Comparison of ENCODE assay signal across 1 cellular context in the genomic region with DNA sequence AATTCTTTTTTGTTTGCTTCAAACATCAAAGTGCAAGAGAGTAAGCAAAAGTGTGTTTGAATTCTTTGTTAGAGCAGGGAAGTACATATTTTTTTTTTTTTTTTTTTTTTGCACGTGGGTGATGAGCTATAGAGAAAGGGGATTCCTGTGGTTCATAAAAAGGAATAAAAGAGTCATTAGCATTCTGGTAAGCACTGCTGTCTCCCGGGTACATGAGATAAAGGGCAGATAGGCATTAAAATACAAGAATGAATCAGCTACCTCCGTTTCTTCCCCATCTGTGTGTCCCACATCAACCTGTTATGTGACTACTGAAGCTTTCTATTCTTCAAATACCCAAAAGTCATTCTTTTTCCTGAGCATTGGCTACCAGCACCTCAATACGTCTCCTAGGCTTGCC.
TF ChIP-seq lines count a peak whose summit lies in the region.

No MANE protein-coding gene starts in this region.

TF ChIP-seq in WTC11, 78 proteins besides CTCF, POLR2A, EP300 and RAD21 (continued from another document):
- no peak for TF ChIP-seq ZNF138 (CRISPR knock-in tag; conservative IDR thresholded peaks at IDR 0.05)
- TF ChIP-seq, protein P1, sequence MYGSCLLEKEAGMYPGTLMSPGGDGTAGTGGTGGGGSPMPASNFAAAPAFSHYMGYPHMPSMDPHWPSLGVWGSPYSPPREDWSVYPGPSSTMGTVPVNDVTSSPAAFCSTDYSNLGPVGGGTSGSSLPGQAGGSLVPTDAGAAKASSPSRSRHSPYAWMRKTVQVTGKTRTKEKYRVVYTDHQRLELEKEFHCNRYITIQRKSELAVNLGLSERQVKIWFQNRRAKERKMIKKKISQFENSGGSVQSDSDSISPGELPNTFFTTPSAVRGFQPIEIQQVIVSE (CRISPR knock-in tag; IDR thresholded peaks at IDR 0.05; ENCODE audit: borderline replicate concordance), result no peak
- no peak for TF ChIP-seq ZNF423 (CRISPR knock-in tag; IDR thresholded peaks at IDR 0.05)
- TF ChIP-seq, protein P2, sequence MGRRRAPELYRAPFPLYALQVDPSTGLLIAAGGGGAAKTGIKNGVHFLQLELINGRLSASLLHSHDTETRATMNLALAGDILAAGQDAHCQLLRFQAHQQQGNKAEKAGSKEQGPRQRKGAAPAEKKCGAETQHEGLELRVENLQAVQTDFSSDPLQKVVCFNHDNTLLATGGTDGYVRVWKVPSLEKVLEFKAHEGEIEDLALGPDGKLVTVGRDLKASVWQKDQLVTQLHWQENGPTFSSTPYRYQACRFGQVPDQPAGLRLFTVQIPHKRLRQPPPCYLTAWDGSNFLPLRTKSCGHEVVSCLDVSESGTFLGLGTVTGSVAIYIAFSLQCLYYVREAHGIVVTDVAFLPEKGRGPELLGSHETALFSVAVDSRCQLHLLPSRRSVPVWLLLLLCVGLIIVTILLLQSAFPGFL (CRISPR knock-in tag; IDR thresholded peaks at IDR 0.05; ENCODE audit: borderline replicate concordance), result no peak
- TF ChIP-seq ELF4 (CRISPR knock-in tag; IDR thresholded peaks at IDR 0.05; ENCODE audit: low read depth), result no peak
- TF ChIP-seq NR3C1 (CRISPR knock-in tag; conservative IDR thresholded peaks at IDR 0.05; ENCODE audit: low read depth), result no peak
- TF ChIP-seq, protein P3, sequence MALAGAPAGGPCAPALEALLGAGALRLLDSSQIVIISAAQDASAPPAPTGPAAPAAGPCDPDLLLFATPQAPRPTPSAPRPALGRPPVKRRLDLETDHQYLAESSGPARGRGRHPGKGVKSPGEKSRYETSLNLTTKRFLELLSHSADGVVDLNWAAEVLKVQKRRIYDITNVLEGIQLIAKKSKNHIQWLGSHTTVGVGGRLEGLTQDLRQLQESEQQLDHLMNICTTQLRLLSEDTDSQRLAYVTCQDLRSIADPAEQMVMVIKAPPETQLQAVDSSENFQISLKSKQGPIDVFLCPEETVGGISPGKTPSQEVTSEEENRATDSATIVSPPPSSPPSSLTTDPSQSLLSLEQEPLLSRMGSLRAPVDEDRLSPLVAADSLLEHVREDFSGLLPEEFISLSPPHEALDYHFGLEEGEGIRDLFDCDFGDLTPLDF (CRISPR knock-in tag; IDR thresholded peaks at IDR 0.05), result no peak
- TF ChIP-seq, protein P4, sequence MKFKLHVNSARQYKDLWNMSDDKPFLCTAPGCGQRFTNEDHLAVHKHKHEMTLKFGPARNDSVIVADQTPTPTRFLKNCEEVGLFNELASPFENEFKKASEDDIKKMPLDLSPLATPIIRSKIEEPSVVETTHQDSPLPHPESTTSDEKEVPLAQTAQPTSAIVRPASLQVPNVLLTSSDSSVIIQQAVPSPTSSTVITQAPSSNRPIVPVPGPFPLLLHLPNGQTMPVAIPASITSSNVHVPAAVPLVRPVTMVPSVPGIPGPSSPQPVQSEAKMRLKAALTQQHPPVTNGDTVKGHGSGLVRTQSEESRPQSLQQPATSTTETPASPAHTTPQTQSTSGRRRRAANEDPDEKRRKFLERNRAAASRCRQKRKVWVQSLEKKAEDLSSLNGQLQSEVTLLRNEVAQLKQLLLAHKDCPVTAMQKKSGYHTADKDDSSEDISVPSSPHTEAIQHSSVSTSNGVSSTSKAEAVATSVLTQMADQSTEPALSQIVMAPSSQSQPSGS (CRISPR knock-in tag; IDR thresholded peaks at IDR 0.05; ENCODE audit: borderline replicate concordance, low read depth), result no peak
- TF ChIP-seq, protein P5, sequence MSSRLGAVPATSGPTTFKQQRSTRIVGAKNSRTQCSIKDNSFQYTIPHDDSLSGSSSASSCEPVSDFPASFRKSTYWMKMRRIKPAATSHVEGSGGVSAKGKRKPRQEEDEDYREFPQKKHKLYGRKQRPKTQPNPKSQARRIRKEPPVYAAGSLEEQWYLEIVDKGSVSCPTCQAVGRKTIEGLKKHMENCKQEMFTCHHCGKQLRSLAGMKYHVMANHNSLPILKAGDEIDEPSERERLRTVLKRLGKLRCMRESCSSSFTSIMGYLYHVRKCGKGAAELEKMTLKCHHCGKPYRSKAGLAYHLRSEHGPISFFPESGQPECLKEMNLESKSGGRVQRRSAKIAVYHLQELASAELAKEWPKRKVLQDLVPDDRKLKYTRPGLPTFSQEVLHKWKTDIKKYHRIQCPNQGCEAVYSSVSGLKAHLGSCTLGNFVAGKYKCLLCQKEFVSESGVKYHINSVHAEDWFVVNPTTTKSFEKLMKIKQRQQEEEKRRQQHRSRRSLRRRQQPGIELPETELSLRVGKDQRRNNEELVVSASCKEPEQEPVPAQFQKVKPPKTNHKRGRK (CRISPR knock-in tag; IDR thresholded peaks at IDR 0.05; ENCODE audit: borderline replicate concordance), result no peak
- no peak for TF ChIP-seq NFYB (CRISPR knock-in tag; conservative IDR thresholded peaks at IDR 0.05; ENCODE audit: low read depth)
- TF ChIP-seq, protein P6, sequence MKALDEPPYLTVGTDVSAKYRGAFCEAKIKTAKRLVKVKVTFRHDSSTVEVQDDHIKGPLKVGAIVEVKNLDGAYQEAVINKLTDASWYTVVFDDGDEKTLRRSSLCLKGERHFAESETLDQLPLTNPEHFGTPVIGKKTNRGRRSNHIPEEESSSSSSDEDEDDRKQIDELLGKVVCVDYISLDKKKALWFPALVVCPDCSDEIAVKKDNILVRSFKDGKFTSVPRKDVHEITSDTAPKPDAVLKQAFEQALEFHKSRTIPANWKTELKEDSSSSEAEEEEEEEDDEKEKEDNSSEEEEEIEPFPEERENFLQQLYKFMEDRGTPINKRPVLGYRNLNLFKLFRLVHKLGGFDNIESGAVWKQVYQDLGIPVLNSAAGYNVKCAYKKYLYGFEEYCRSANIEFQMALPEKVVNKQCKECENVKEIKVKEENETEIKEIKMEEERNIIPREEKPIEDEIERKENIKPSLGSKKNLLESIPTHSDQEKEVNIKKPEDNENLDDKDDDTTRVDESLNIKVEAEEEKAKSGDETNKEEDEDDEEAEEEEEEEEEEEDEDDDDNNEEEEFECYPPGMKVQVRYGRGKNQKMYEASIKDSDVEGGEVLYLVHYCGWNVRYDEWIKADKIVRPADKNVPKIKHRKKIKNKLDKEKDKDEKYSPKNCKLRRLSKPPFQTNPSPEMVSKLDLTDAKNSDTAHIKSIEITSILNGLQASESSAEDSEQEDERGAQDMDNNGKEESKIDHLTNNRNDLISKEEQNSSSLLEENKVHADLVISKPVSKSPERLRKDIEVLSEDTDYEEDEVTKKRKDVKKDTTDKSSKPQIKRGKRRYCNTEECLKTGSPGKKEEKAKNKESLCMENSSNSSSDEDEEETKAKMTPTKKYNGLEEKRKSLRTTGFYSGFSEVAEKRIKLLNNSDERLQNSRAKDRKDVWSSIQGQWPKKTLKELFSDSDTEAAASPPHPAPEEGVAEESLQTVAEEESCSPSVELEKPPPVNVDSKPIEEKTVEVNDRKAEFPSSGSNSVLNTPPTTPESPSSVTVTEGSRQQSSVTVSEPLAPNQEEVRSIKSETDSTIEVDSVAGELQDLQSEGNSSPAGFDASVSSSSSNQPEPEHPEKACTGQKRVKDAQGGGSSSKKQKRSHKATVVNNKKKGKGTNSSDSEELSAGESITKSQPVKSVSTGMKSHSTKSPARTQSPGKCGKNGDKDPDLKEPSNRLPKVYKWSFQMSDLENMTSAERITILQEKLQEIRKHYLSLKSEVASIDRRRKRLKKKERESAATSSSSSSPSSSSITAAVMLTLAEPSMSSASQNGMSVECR (CRISPR knock-in tag; IDR thresholded peaks at IDR 0.05; ENCODE audit: borderline replicate concordance), result no peak
